In the genomic region with DNA sequence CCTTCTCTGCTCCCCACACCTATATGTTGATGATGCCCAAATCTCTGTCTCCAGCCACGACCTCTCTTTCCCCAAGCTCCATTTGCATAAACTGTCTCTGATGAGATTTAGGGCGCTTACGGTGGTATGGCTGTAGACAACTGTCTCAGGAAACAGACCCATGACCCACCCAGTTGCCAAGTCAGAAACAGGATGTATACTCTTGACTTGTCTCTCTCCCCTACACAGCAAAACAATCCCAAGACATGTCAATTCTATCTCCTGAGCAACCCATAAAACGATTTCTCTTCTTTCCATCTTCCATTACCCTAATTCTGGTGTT, we compare ENCODE assay signal across 9 cellular contexts. TPM values are rescaled to one million over a fixed set of nuclear protein-coding genes. Genes with fewer than 3 reads are reported as not detected.
DNase-seq lines count a peak whose midpoint lies in the region; ATAC-seq, FAIRE-seq and TF ChIP-seq lines count a peak whose summit lies in the region.
"Had no signal": no experiment of that assay in that cellular context is flagged by ENCODE, and none has a peak within 500 bp of the region (broad histone marks: within the 10 kb centered on the region; RNA-seq: fewer than 3 reads in every experiment).

No MANE protein-coding gene starts in this region.

- peak; percentile 62 for FAIRE-seq in GM12878 (lab: Jason Lieb, UNC)

- no peaks in the 10 kb centered on the region for H3K27me3 ChIP-seq in GM12878 (replicated peaks in 1 of 2; ENCODE audit: control insufficient read depth in 2 of 2, insufficient read depth in 2 of 2, low read length in 1 of 2)

- H3K4me1 Mint-ChIP-seq in Calu3 (ENCODE audit: low read depth, unreplicated experiment), result peaks cover 18% of the 10 kb centered on the region
- peaks cover 11% of the 10 kb centered on the region for H3K4me1 Mint-ChIP-seq in nephron

- in situ Hi-C loops in GM12878 (cut with MboI), result no loop called here

- BruUV-seq in Calu3 (replicated peaks; lab: Mats Ljungman, UMichigan) (no TSS peak), GM12878 (replicated peaks; lab: Mats Ljungman, UMichigan) (no TSS peak)

- RAD21 ChIA-PET in GM12878 (lab: Charles Lee; ENCODE audit: unreplicated experiment), result interaction anchor here (0.7 to 8.4 kb wide), 13 partner anchors 9 to 193 kb away, joined by 3 to 159 read pairs (median 5); no protein-coding TSS in a partner anchor

- H3K4me3 Mint-ChIP-seq in Calu3 (ENCODE audit: low read depth, unreplicated experiment) (peak overlapping the region; percentile 27), nephron (peak overlapping the region; percentile 48 to 63 (median 60))

- CTCF ChIA-PET in Calu3 (lab: Charles Lee) (interaction anchor here (1.1 kb wide), 1 partner anchor 48 kb away, joined by 3 read pairs; no protein-coding TSS in a partner anchor), GM12878 (lab: Yijun Ruan, JAX) (interaction anchor here (0.8 to 15.6 kb wide), 22 partner anchors 12 to 538 kb away, joined by 3 to 480 read pairs (median 13); partner anchors contain the start of genes ABCF1, DHX16, GNL1 and PRR3)

- no peak for TF ChIP-seq RAD21 in GM12878 (IDR thresholded peaks at IDR 0.05; ENCODE audit: insufficient read depth, low read depth, low read length)

- H3K4me2 ChIP-seq in GM12878 (ENCODE audit: control insufficient read depth, insufficient read depth), result no peak overlapping the region

- no peaks in the 10 kb centered on the region for H3K27me3 Mint-ChIP-seq in Calu3 (ENCODE audit: unreplicated experiment)
- peaks cover 15% of the 10 kb centered on the region for H3K27me3 Mint-ChIP-seq in nephron (ENCODE audit: low read depth)

- peak; percentile 44 for ATAC-seq in GM12878
- ATAC-seq in SK-N-SH treated with all-trans-retinoic acid at 6 μM for 48 hours, result no peak; the same call in 2 of the 3 replicates

- peak overlapping the region; percentile 6 for H3K27ac Mint-ChIP-seq in Calu3 (ENCODE audit: unreplicated experiment)
- H3K27ac Mint-ChIP-seq in nephron, result no peak overlapping the region

- H3K9me3 Mint-ChIP-seq in Calu3 (ENCODE audit: low read depth, unreplicated experiment), result no peaks in the 10 kb centered on the region
- H3K9me3 Mint-ChIP-seq in nephron, result no peaks in the 10 kb centered on the region
- H3K9me3 Mint-ChIP-seq: neural crest cell had no signal

- 0% methylated on average over 4 of the region's 4 CpGs for WGBS in GM12878 (ENCODE audit: insufficient coverage, insufficient replicate concordance, low lambda C conversion rate, missing lambda C conversion rate)

- POLR2A ChIA-PET in GM12878 (lab: Charles Lee), result interaction anchor here (1.2 to 1.4 kb wide), 3 partner anchors 13 to 60 kb away, joined by 3 to 5 read pairs (median 3); no protein-coding TSS in a partner anchor

- H3K79me2 ChIP-seq in GM12878 (ENCODE audit: control insufficient read depth, insufficient read depth, low read length), result no peaks in the 10 kb centered on the region

- H3K9me3 ChIP-seq in KOPT-K1 (ENCODE audit: insufficient read depth, low read length, poor library complexity, severe bottlenecking) (no peaks in the 10 kb centered on the region), GM12878 (replicated peaks; ENCODE audit: control insufficient read depth, insufficient read depth, low read length) (no peaks in the 10 kb centered on the region)

- intact Hi-C loops in Calu3 (cut with micrococcal nuclease; ENCODE audit: unreplicated experiment) (loop anchor here (5.0 to 10.0 kb wide), 2 partner anchors 55 to 182 kb away; partner anchors contain the start of gene TUBB), GM12878 (cut with micrococcal nuclease; ENCODE audit: unreplicated experiment) (loop anchor here (5.0 kb wide), 2 partner anchors 130 to 195 kb away; partner anchors contain the start of gene DHX16)

- H3K9ac ChIP-seq in GM12878 (ENCODE audit: control insufficient read depth, insufficient read depth, low read length), result no peak overlapping the region

- no peak for TF ChIP-seq EP300 in GM12878 (IDR thresholded peaks at IDR 0.05; ENCODE audit: borderline replicate concordance in 1 of 2, control insufficient read depth in 1 of 2, low read depth in 2 of 2, low read length in 2 of 2)

- no peak overlapping the region for H3K4me3 ChIP-seq in GM12878

- peaks cover 7% of the 10 kb centered on the region; the same call in 1 of the 2 replicates for H3K4me1 ChIP-seq in GM12878 (ENCODE audit: control insufficient read depth, insufficient read depth, low read length)

- no peak for TF ChIP-seq CTCF in Calu3 (IDR thresholded peaks at IDR 0.05; ENCODE audit: unreplicated experiment)
- no peak for TF ChIP-seq CTCF in GM12878 (IDR thresholded peaks at IDR 0.05 in 2 of 3, conservative IDR thresholded peaks at IDR 0.05 in 1 of 3; ENCODE audit: control insufficient read depth in 2 of 3, extremely low read depth in 1 of 3, insufficient read depth in 1 of 3, low read depth in 3 of 3, low read length in 3 of 3)
- no peak for TF ChIP-seq CTCF in nephron (IDR thresholded peaks at IDR 0.05; ENCODE audit: unreplicated experiment in 3 of 3)

- SMC1A ChIA-PET in GM12878 (lab: Charles Lee; ENCODE audit: uncharacterized antibody, unreplicated experiment), result interaction anchor here (1.1 to 12.5 kb wide), 19 partner anchors 12 to 372 kb away, joined by 3 to 221 read pairs (median 5); partner anchors contain the start of gene VARS2

- H3K36me3 Mint-ChIP-seq in Calu3 (ENCODE audit: insufficient read depth, unreplicated experiment) (peaks cover 10% of the 10 kb centered on the region), nephron (ENCODE audit: low read depth) (peaks cover 3% of the 10 kb centered on the region)

- peak overlapping the region; percentile 17 for H3K27ac ChIP-seq in KOPT-K1 (ENCODE audit: low read depth, low read length, poor library complexity, severe bottlenecking)
- H3K27ac ChIP-seq in GM12878 (ENCODE audit: control insufficient read depth, insufficient read depth), result no peak overlapping the region
- H3K27ac ChIP-seq: RWPE1 had no signal

- no peak for TF ChIP-seq POLR2A in GM12878 (IDR thresholded peaks at IDR 0.05; ENCODE audit: low read depth, low read length)

- no peak for DNase-seq in Calu3
- no peak for DNase-seq in GM12878 (ENCODE audit: low read depth, low spot score)
- no peak for DNase-seq in NCI-H1092 (lab: John Stamatoyannopoulos, UW)
- no peak for DNase-seq in DMS114 treated with DMSO at 0.1 percent for 48 hours (lab: John Stamatoyannopoulos, UW; ENCODE audit: unreplicated experiment)

- no peaks in the 10 kb centered on the region for H4K20me1 ChIP-seq in GM12878 (ENCODE audit: control insufficient read depth, insufficient read depth)

- no peak overlapping the region for H2AFZ ChIP-seq in GM12878 (ENCODE audit: control insufficient read depth, low read depth, low read length)

- H3K36me3 ChIP-seq in KOPT-K1 (ENCODE audit: insufficient read depth, low read length) (peaks cover 25% of the 10 kb centered on the region), GM12878 (ENCODE audit: control insufficient read depth in 2 of 2, insufficient read depth in 2 of 2, low read length in 1 of 2) (peaks cover under 1 to 1% of the 10 kb centered on the region in 2 experiments; a peak in 2 of 4 replicates)

RNA-seq across cellular contexts. Expression of gene GNL1, which starts 13.9 kb away (rescaled TPM):
- 68.4 and 81.3 TPM in 2 replicates for total RNA-seq in Calu3 (2022)
- 35.1 and 45.9 TPM in 2 replicates for total RNA-seq in GM12878 (2013; cell fraction: nucleolus; rRNA removed)
- total RNA-seq in GM12878 (2014; rRNA removed), result 45.4 and 50.2 TPM in 2 replicates
- total RNA-seq in GM12878 (2014; rRNA removed; fragmentation: Illumina TruSeq; extraction: Trizol), result 30.6 and 30.7 TPM in 2 replicates
- total RNA-seq in GM12878 (2021), result 59.3 and 61.2 TPM in 2 replicates
- polyA plus RNA-seq in GM12878 (2011; ENCODE audit: low read depth), result 16.8 TPM
- polyA plus RNA-seq in GM12878 (2011; rRNA removed), result 45.1 and 51.4 TPM in 2 replicates
- 51.4 and 60.2 TPM in 2 replicates for polyA plus RNA-seq in GM12878 (2011; cell fraction: cytosol; rRNA removed)
- polyA plus RNA-seq in GM12878 (2011; cell fraction: nucleus; rRNA removed), result 56.1 and 63.3 TPM in 2 replicates
- 40.1 and 45.6 TPM in 2 replicates for polyA plus RNA-seq in GM12878 (2012)
- polyA plus RNA-seq in GM12878 (2014; fragmentation: Illumina TruSeq; extraction: Trizol), result 38.7 and 40.2 TPM in 2 replicates
- polyA plus RNA-seq in GM12878 (2014; fragmentation: Nextera tagmentation; extraction: Ambion mirVana), result 1 to 10 TPM in 1 of 2 experiments, under 1 TPM in 1; 0.18 to 1.4 TPM
- polyA plus RNA-seq in GM12878 (2014; rRNA removed), result 40.7 and 45.3 TPM in 2 replicates
- polyA plus RNA-seq in GM12878 (2016; fragmentation: Nextera tagmentation; extraction: Ambion mirVana), result 10 to 100 TPM; 50.6 to 64.5 TPM
- 29.0 and 43.8 TPM in 2 replicates for polyA minus RNA-seq in GM12878 (2011; rRNA and poly(A)+ RNA removed)
- 16.2 and 17.4 TPM in 2 replicates for polyA minus RNA-seq in GM12878 (2011; cell fraction: cytosol; rRNA and poly(A)+ RNA removed)
- 8.5 and 11.2 TPM in 2 replicates for polyA minus RNA-seq in GM12878 (2011; cell fraction: nucleus; rRNA and poly(A)+ RNA removed)

RNA-seq across cellular contexts. Expression of gene PRR3, which starts 14.7 kb away (rescaled TPM):
- total RNA-seq in Calu3 (2022) (21.0 and 21.5 TPM in 2 replicates), GM12878 (2014; rRNA removed) (20.0 and 22.7 TPM in 2 replicates), GM12878 (2014; rRNA removed; fragmentation: Illumina TruSeq; extraction: Trizol) (18.5 and 19.2 TPM in 2 replicates), GM12878 (2021) (19.5 and 20.2 TPM in 2 replicates)
- 29.1 and 31.4 TPM in 2 replicates for total RNA-seq in GM12878 (2013; cell fraction: nucleolus; rRNA removed)
- 7.4 TPM for polyA plus RNA-seq in GM12878 (2011; ENCODE audit: low read depth)
- polyA plus RNA-seq in GM12878 (2011; rRNA removed) (15.7 and 22.9 TPM in 2 replicates), GM12878 (2014; fragmentation: Illumina TruSeq; extraction: Trizol) (38.2 and 44.6 TPM in 2 replicates), GM12878 (2014; fragmentation: Nextera tagmentation; extraction: Ambion mirVana) (10 to 100 TPM; 14.0 to 16.3 TPM), GM12878 (2014; rRNA removed) (28.5 and 28.8 TPM in 2 replicates), GM12878 (2016; fragmentation: Nextera tagmentation; extraction: Ambion mirVana) (10 to 100 TPM; 18.4 to 20.8 TPM)
- polyA plus RNA-seq in GM12878 (2011; cell fraction: cytosol; rRNA removed), result 23.3 and 27.6 TPM in 2 replicates
- polyA plus RNA-seq in GM12878 (2011; cell fraction: nucleus; rRNA removed), result 19.7 and 20.5 TPM in 2 replicates
- polyA plus RNA-seq in GM12878 (2012), result 11.9 and 14.0 TPM in 2 replicates
- polyA minus RNA-seq in GM12878 (2011; rRNA and poly(A)+ RNA removed), result 19.4 and 23.9 TPM in 2 replicates
- polyA minus RNA-seq in GM12878 (2011; cell fraction: cytosol; rRNA and poly(A)+ RNA removed), result 4.7 and 5.3 TPM in 2 replicates
- 7.4 and 13.3 TPM in 2 replicates for polyA minus RNA-seq in GM12878 (2011; cell fraction: nucleus; rRNA and poly(A)+ RNA removed)

RNA-seq across cellular contexts. Expression of gene ABCF1, which starts 28.9 kb away (rescaled TPM):
- total RNA-seq in Calu3 (2022) (88.3 and 92.4 TPM in 2 replicates), GM12878 (2014; rRNA removed) (55.2 and 55.3 TPM in 2 replicates), GM12878 (2014; rRNA removed; fragmentation: Illumina TruSeq; extraction: Trizol) (57.4 and 63.4 TPM in 2 replicates), GM12878 (2021) (65.8 and 74.7 TPM in 2 replicates)
- total RNA-seq in GM12878 (2013; cell fraction: nucleolus; rRNA removed), result 19.3 and 20.7 TPM in 2 replicates
- 29.1 TPM for polyA plus RNA-seq in GM12878 (2011; ENCODE audit: low read depth)
- polyA plus RNA-seq in GM12878 (2011; rRNA removed) (21.8 and 34.6 TPM in 2 replicates), GM12878 (2014; fragmentation: Illumina TruSeq; extraction: Trizol) (68.4 and 79.6 TPM in 2 replicates), GM12878 (2014; fragmentation: Nextera tagmentation; extraction: Ambion mirVana) (10 to 100 TPM; 21.3 to 26.1 TPM), GM12878 (2014; rRNA removed) (45.6 and 49.9 TPM in 2 replicates), GM12878 (2016; fragmentation: Nextera tagmentation; extraction: Ambion mirVana) (10 to 100 TPM; 56.5 to 62.3 TPM)
- polyA plus RNA-seq in GM12878 (2011; cell fraction: cytosol; rRNA removed), result 52.2 and 54.0 TPM in 2 replicates
- 69.8 and 87.7 TPM in 2 replicates for polyA plus RNA-seq in GM12878 (2011; cell fraction: nucleus; rRNA removed)
- polyA plus RNA-seq in GM12878 (2012), result 43.7 and 48.6 TPM in 2 replicates
- 63.1 and 67.0 TPM in 2 replicates for polyA minus RNA-seq in GM12878 (2011; rRNA and poly(A)+ RNA removed)
- polyA minus RNA-seq in GM12878 (2011; cell fraction: cytosol; rRNA and poly(A)+ RNA removed), result 27.0 and 42.0 TPM in 2 replicates
- polyA minus RNA-seq in GM12878 (2011; cell fraction: nucleus; rRNA and poly(A)+ RNA removed), result 15.8 and 43.3 TPM in 2 replicates

RNA-seq across cellular contexts. Expression of gene HLA-E, which starts 53.1 kb away (rescaled TPM):
- total RNA-seq in Calu3 (2022) (161 and 230 TPM in 2 replicates), GM12878 (2014; rRNA removed) (483 and 499 TPM in 2 replicates), GM12878 (2014; rRNA removed; fragmentation: Illumina TruSeq; extraction: Trizol) (262 and 265 TPM in 2 replicates), GM12878 (2021) (390 and 409 TPM in 2 replicates)
- total RNA-seq in GM12878 (2013; cell fraction: nucleolus; rRNA removed), result 370 and 377 TPM in 2 replicates
- 300 TPM for polyA plus RNA-seq in GM12878 (2011; ENCODE audit: low read depth)
- polyA plus RNA-seq in GM12878 (2011; rRNA removed) (259 and 321 TPM in 2 replicates), GM12878 (2014; fragmentation: Illumina TruSeq; extraction: Trizol) (157 and 256 TPM in 2 replicates), GM12878 (2014; fragmentation: Nextera tagmentation; extraction: Ambion mirVana) (10 to 100 TPM; 35.1 to 62.3 TPM), GM12878 (2014; rRNA removed) (480 and 510 TPM in 2 replicates), GM12878 (2016; fragmentation: Nextera tagmentation; extraction: Ambion mirVana) (100 to 1,000 TPM; 251 to 272 TPM)
- polyA plus RNA-seq in GM12878 (2011; cell fraction: cytosol; rRNA removed), result 371 and 460 TPM in 2 replicates
- 254 and 282 TPM in 2 replicates for polyA plus RNA-seq in GM12878 (2011; cell fraction: nucleus; rRNA removed)
- polyA plus RNA-seq in GM12878 (2012), result 497 and 532 TPM in 2 replicates
- 217 and 352 TPM in 2 replicates for polyA minus RNA-seq in GM12878 (2011; rRNA and poly(A)+ RNA removed)
- polyA minus RNA-seq in GM12878 (2011; cell fraction: cytosol; rRNA and poly(A)+ RNA removed), result 109 and 129 TPM in 2 replicates
- polyA minus RNA-seq in GM12878 (2011; cell fraction: nucleus; rRNA and poly(A)+ RNA removed), result 98.8 and 156 TPM in 2 replicates
